ENCODE assay signal across 8 cellular contexts in genomic region chr4:42654606-42655005, GRCh38. TPM values are rescaled to one million over a fixed set of nuclear protein-coding genes. Genes with fewer than 3 reads are reported as not detected.
DNase-seq lines count a peak whose midpoint lies in the region; ATAC-seq lines count a peak whose summit lies in the region.

No MANE protein-coding gene starts in this region.

- H3K4me3 Mint-ChIP-seq in activated T-helper 17 cell treated with anti-CD3 and anti-CD28 coated beads, Interleukin-2, amount 50 U/mL, for 72 hours: peak overlapping the region; percentile 91

- peak; percentile 73 to 81 for DNase-seq in AML-193 (lab: John Stamatoyannopoulos, UW)
- peak; percentile 55 for DNase-seq in kidney glomerular epithelial cell (lab: John Stamatoyannopoulos, UW)
- no peak for DNase-seq in OCI-M2 (lab: John Stamatoyannopoulos, UW; ENCODE audit: unreplicated experiment)

- H3K36me3 Mint-ChIP-seq in activated T-helper 17 cell treated with anti-CD3 and anti-CD28 coated beads, Interleukin-2, amount 50 U/mL, for 72 hours (ENCODE audit: low read depth): peaks cover 24% of the 10 kb centered on the region

- ATAC-seq in GM18511 (IDR thresholded peaks at IDR 0.05; ENCODE audit: unreplicated experiment) (peak; percentile 27), HG03575 (IDR thresholded peaks at IDR 0.05; ENCODE audit: extremely low read depth, insufficient number of reproducible peaks, low FRiP score, unreplicated experiment) (peak; percentile 32), HG03457 (IDR thresholded peaks at IDR 0.05; ENCODE audit: unreplicated experiment) (no peak), HG03439 (IDR thresholded peaks at IDR 0.05; ENCODE audit: unreplicated experiment) (no peak)
- ATAC-seq in activated T-helper 17 cell treated with anti-CD3 and anti-CD28 coated beads, Interleukin-2, amount 50 U/mL, for 72 hours (replicated peaks): peak; percentile 61

- H3K4me1 Mint-ChIP-seq in activated T-helper 17 cell treated with anti-CD3 and anti-CD28 coated beads, Interleukin-2, amount 50 U/mL, for 72 hours: peaks cover 27% of the 10 kb centered on the region

- H3K9me3 Mint-ChIP-seq in activated T-helper 17 cell treated with anti-CD3 and anti-CD28 coated beads, Interleukin-2, amount 50 U/mL, for 72 hours: peaks cover 5% of the 10 kb centered on the region

- H3K27ac Mint-ChIP-seq in activated T-helper 17 cell treated with anti-CD3 and anti-CD28 coated beads, Interleukin-2, amount 50 U/mL, for 72 hours: peak overlapping the region; percentile 83

- H3K27me3 Mint-ChIP-seq in activated T-helper 17 cell treated with anti-CD3 and anti-CD28 coated beads, Interleukin-2, amount 50 U/mL, for 72 hours: no peaks in the 10 kb centered on the region

RNA-seq across cellular contexts. Expression of gene ATP8A1, which starts 2.3 kb away (rescaled TPM):
- 10 to 100 TPM; 17.0 to 29.2 TPM for total RNA-seq in activated T-helper 17 cell treated with anti-CD3 and anti-CD28 coated beads, Interleukin-2, amount 50 U/mL, for 72 hours

Comparison
In these comparisons a context has a peak if more than half of its experiments do, and no peak if none do; other contexts are left out.
1. ATAC-seq: peak in GM18511 (single experiment), HG03575 (single experiment) and activated T-helper 17 cell treated with anti-CD3 and anti-CD28 coated beads, Interleukin-2, amount 50 U/mL, for 72 hours (single experiment); none in HG03457 (single experiment) and HG03439 (single experiment).